2 cellular contexts compared by ENCODE assay signal in the genomic region with DNA sequence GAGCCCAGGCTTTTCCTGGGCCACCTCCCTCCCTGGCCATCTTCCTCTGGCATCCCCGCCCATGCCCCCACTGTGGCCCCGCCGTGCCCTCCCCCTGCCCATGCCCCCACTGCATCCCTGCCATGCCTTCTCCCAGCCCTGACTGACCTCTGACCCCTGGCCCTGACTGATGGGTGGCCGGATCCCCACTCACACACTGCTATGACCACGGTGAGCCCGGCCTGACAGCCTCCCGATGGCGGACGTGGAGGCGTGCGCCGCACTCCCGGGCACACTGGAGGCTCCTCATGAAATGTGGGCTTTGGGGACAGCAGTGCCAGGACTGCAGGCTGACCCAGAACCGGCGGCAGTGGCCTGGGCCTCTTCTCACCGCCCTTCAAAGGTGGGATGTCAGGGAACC.
TF ChIP-seq lines count a peak whose summit lies in the region.

No MANE protein-coding gene starts in this region.

TF ChIP-seq in A549, 52 proteins besides CTCF, POLR2A, EP300 and RAD21:
- TF ChIP-seq NR3C1 (IDR thresholded peaks at IDR 0.05) (no peak), SMC3 (IDR thresholded peaks at IDR 0.05) (no peak; the same call in 1 of the 3 replicates), ZC3H11A (IDR thresholded peaks at IDR 0.05) (no peak), HEYL (CRISPR knock-in tag; IDR thresholded peaks at IDR 0.05) (no peak), ESRRA (IDR thresholded peaks at IDR 0.05; ENCODE audit: borderline replicate concordance, low read length) (no peak), CBX8 (IDR thresholded peaks at IDR 0.05) (no peak), FOSB (CRISPR knock-in tag; IDR thresholded peaks at IDR 0.05) (no peak), SREBF2 (IDR thresholded peaks at IDR 0.05) (no peak), EHMT2 (IDR thresholded peaks at IDR 0.05; ENCODE audit: low read depth) (no peak), RCOR1 (IDR thresholded peaks at IDR 0.05; ENCODE audit: low read depth, low read length) (no peak)
- TF ChIP-seq, protein P1, sequence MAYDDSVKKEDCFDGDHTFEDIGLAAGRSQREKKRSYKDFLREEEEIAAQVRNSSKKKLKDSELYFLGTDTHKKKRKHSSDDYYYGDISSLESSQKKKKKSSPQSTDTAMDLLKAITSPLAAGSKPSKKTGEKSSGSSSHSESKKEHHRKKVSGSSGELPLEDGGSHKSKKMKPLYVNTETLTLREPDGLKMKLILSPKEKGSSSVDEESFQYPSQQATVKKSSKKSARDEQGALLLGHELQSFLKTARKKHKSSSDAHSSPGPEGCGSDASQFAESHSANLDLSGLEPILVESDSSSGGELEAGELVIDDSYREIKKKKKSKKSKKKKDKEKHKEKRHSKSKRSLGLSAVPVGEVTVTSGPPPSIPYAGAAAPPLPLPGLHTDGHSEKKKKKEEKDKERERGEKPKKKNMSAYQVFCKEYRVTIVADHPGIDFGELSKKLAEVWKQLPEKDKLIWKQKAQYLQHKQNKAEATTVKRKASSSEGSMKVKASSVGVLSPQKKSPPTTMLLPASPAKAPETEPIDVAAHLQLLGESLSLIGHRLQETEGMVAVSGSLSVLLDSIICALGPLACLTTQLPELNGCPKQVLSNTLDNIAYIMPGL (CRISPR knock-in tag; IDR thresholded peaks at IDR 0.05; ENCODE audit: borderline replicate concordance), result no peak
- TF ChIP-seq, protein P2, sequence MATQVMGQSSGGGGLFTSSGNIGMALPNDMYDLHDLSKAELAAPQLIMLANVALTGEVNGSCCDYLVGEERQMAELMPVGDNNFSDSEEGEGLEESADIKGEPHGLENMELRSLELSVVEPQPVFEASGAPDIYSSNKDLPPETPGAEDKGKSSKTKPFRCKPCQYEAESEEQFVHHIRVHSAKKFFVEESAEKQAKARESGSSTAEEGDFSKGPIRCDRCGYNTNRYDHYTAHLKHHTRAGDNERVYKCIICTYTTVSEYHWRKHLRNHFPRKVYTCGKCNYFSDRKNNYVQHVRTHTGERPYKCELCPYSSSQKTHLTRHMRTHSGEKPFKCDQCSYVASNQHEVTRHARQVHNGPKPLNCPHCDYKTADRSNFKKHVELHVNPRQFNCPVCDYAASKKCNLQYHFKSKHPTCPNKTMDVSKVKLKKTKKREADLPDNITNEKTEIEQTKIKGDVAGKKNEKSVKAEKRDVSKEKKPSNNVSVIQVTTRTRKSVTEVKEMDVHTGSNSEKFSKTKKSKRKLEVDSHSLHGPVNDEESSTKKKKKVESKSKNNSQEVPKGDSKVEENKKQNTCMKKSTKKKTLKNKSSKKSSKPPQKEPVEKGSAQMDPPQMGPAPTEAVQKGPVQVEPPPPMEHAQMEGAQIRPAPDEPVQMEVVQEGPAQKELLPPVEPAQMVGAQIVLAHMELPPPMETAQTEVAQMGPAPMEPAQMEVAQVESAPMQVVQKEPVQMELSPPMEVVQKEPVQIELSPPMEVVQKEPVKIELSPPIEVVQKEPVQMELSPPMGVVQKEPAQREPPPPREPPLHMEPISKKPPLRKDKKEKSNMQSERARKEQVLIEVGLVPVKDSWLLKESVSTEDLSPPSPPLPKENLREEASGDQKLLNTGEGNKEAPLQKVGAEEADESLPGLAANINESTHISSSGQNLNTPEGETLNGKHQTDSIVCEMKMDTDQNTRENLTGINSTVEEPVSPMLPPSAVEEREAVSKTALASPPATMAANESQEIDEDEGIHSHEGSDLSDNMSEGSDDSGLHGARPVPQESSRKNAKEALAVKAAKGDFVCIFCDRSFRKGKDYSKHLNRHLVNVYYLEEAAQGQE (IDR thresholded peaks at IDR 0.05), result no peak
- TF ChIP-seq, protein P3, sequence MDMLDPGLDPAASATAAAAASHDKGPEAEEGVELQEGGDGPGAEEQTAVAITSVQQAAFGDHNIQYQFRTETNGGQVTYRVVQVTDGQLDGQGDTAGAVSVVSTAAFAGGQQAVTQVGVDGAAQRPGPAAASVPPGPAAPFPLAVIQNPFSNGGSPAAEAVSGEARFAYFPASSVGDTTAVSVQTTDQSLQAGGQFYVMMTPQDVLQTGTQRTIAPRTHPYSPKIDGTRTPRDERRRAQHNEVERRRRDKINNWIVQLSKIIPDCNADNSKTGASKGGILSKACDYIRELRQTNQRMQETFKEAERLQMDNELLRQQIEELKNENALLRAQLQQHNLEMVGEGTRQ (IDR thresholded peaks at IDR 0.05), result no peak

TF ChIP-seq in HCT116, 20 proteins besides CTCF, POLR2A, EP300 and RAD21:
- TF ChIP-seq, protein P4, sequence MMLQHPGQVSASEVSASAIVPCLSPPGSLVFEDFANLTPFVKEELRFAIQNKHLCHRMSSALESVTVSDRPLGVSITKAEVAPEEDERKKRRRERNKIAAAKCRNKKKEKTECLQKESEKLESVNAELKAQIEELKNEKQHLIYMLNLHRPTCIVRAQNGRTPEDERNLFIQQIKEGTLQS (IDR thresholded peaks at IDR 0.05), result no peak
- TF ChIP-seq ELF1 (IDR thresholded peaks at IDR 0.05; ENCODE audit: borderline replicate concordance, low read depth) (no peak), FOSL1 (IDR thresholded peaks at IDR 0.05; ENCODE audit: low read depth) (no peak), TCF7L2 (IDR thresholded peaks at IDR 0.05; ENCODE audit: borderline replicate concordance, extremely low read depth, insufficient read depth, insufficient read length) (no peak), ZFX (IDR thresholded peaks at IDR 0.05) (no peak), EGR1 (IDR thresholded peaks at IDR 0.05; ENCODE audit: low read depth) (no peak), SIN3A (IDR thresholded peaks at IDR 0.05; ENCODE audit: low read depth) (no peak), POLR2AphosphoS5 (IDR thresholded peaks at IDR 0.05; ENCODE audit: low read depth, low read length) (no peak), CBX3 (IDR thresholded peaks at IDR 0.05; ENCODE audit: low read depth) (no peak)
- TF ChIP-seq, protein P5, sequence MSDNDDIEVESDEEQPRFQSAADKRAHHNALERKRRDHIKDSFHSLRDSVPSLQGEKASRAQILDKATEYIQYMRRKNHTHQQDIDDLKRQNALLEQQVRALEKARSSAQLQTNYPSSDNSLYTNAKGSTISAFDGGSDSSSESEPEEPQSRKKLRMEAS (IDR thresholded peaks at IDR 0.05), result no peak
- TF ChIP-seq, protein P6, sequence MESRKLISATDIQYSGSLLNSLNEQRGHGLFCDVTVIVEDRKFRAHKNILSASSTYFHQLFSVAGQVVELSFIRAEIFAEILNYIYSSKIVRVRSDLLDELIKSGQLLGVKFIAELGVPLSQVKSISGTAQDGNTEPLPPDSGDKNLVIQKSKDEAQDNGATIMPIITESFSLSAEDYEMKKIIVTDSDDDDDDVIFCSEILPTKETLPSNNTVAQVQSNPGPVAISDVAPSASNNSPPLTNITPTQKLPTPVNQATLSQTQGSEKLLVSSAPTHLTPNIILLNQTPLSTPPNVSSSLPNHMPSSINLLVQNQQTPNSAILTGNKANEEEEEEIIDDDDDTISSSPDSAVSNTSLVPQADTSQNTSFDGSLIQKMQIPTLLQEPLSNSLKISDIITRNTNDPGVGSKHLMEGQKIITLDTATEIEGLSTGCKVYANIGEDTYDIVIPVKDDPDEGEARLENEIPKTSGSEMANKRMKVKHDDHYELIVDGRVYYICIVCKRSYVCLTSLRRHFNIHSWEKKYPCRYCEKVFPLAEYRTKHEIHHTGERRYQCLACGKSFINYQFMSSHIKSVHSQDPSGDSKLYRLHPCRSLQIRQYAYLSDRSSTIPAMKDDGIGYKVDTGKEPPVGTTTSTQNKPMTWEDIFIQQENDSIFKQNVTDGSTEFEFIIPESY (IDR thresholded peaks at IDR 0.05; ENCODE audit: extremely low read depth, insufficient replicate concordance, low read length), result no peak
TF ChIP-seq in HCT116: peak in this region for 0.
